In genomic region chr16:28151180-28151579, GRCh38 we compare ENCODE assay signal across 22 cellular contexts.
DNase-seq lines count a peak whose midpoint lies in the region; ATAC-seq and TF ChIP-seq lines count a peak whose summit lies in the region.
"Had no signal": no experiment of that assay in that cellular context is flagged by ENCODE, and none has a peak within 500 bp of the region (broad histone marks: within the 10 kb centered on the region; RNA-seq: fewer than 3 reads in every experiment).

No MANE protein-coding gene starts in this region.

- intact Hi-C loops in CD4-positive, alpha-beta memory T cell (cut with micrococcal nuclease), result no loop called here
- intact Hi-C loops in activated T-helper 1 cell treated with anti-CD3 and anti-CD28 coated beads, Interleukin-12 subunit alpha, Interleukin-12 subunit beta, Interleukin-2, Interleukin-4 antibody, amounts not matched to agents 30 ng/mL and 10 ng/mL and 1 ng/mL, durations not matched to agents 14 hours and 24 hours and 36 hours (cut with micrococcal nuclease), result no loop called here
- intact Hi-C loops in left ventricle myocardium superior (cut with micrococcal nuclease), result loop anchor here (10.0 kb wide), 1 partner anchor 64 kb away; the partner anchor contains the start of gene XPO6

- peaks cover 63% of the 10 kb centered on the region for H3K36me3 Mint-ChIP-seq in T-helper 1 cell treated with Interleukin-12 subunit alpha and Interleukin-12 subunit beta and Interleukin-4 antibody, amounts not matched to agents 30 μg/mL and 1 μg/mL, for 36 hours (ENCODE audit: low read depth)
- peaks cover 81 to 88% of the 10 kb centered on the region in 2 donors for H3K36me3 Mint-ChIP-seq in CD4-positive, alpha-beta memory T cell
- peaks cover 66% of the 10 kb centered on the region for H3K36me3 Mint-ChIP-seq in activated T-helper 1 cell treated with anti-CD3 and anti-CD28 coated beads, Interleukin-12 subunit alpha, Interleukin-12 subunit beta, Interleukin-2, Interleukin-4 antibody, amounts not matched to agents 30 ng/mL and 10 ng/mL and 1 ng/mL, durations not matched to agents 14 hours and 24 hours and 36 hours (ENCODE audit: low read depth)
- H3K36me3 Mint-ChIP-seq in memory B cell, result peaks cover 43% of the 10 kb centered on the region

- no peak overlapping the region for H3K4me3 ChIP-seq in CD4-positive, alpha-beta memory T cell (ENCODE audit: low read length in 2 of 2)
- H3K4me3 ChIP-seq in gastroesophageal sphincter, result no peak overlapping the region
- H3K4me3 ChIP-seq: mucosa of descending colon, smooth muscle cell had no signal

- H3K9me3 Mint-ChIP-seq in T-helper 1 cell treated with Interleukin-12 subunit alpha and Interleukin-12 subunit beta and Interleukin-4 antibody, amounts not matched to agents 30 μg/mL and 1 μg/mL, for 36 hours, result no peaks in the 10 kb centered on the region
- no peaks in the 10 kb centered on the region for H3K9me3 Mint-ChIP-seq in CD4-positive, alpha-beta memory T cell
- no peaks in the 10 kb centered on the region for H3K9me3 Mint-ChIP-seq in activated T-helper 1 cell treated with anti-CD3 and anti-CD28 coated beads, Interleukin-12 subunit alpha, Interleukin-12 subunit beta, Interleukin-2, Interleukin-4 antibody, amounts not matched to agents 30 ng/mL and 10 ng/mL and 1 ng/mL, durations not matched to agents 14 hours and 24 hours and 36 hours
- H3K9me3 Mint-ChIP-seq in memory B cell, result no peaks in the 10 kb centered on the region
- H3K9me3 Mint-ChIP-seq: activated B cell treated with CpG ODN at 0.5 μM for 24 hours, type B pancreatic cell had no signal

- CTCF ChIA-PET in CD4-positive, alpha-beta memory T cell (lab: Charles Lee; ENCODE audit: partially characterized antibody), result interaction anchor here (0.7 to 6.5 kb wide), 9 partner anchors 9 to 71 kb away, joined by 3 to 51 read pairs (median 4); no protein-coding TSS in a partner anchor

- no peak overlapping the region for H3K4me3 Mint-ChIP-seq in T-helper 1 cell treated with Interleukin-12 subunit alpha and Interleukin-12 subunit beta and Interleukin-4 antibody, amounts not matched to agents 30 μg/mL and 1 μg/mL, for 36 hours
- H3K4me3 Mint-ChIP-seq in CD4-positive, alpha-beta memory T cell, result peak overlapping the region in 1 of 8 donors; percentile 7
- H3K4me3 Mint-ChIP-seq in activated T-helper 1 cell treated with anti-CD3 and anti-CD28 coated beads, Interleukin-12 subunit alpha, Interleukin-12 subunit beta, Interleukin-2, Interleukin-4 antibody, amounts not matched to agents 30 ng/mL and 10 ng/mL and 1 ng/mL, durations not matched to agents 14 hours and 24 hours and 36 hours, result no peak overlapping the region
- no peak overlapping the region for H3K4me3 Mint-ChIP-seq in memory B cell
- H3K4me3 Mint-ChIP-seq: activated B cell treated with CpG ODN at 0.5 μM for 24 hours, type B pancreatic cell had no signal

- TF ChIP-seq CTCF in gastroesophageal sphincter (IDR thresholded peaks at IDR 0.05), result no peak

- no peaks in the 10 kb centered on the region for H3K27me3 Mint-ChIP-seq in T-helper 1 cell treated with Interleukin-12 subunit alpha and Interleukin-12 subunit beta and Interleukin-4 antibody, amounts not matched to agents 30 μg/mL and 1 μg/mL, for 36 hours (ENCODE audit: low read depth)
- H3K27me3 Mint-ChIP-seq in CD4-positive, alpha-beta memory T cell, result no peaks in the 10 kb centered on the region
- H3K27me3 Mint-ChIP-seq in activated T-helper 1 cell treated with anti-CD3 and anti-CD28 coated beads, Interleukin-12 subunit alpha, Interleukin-12 subunit beta, Interleukin-2, Interleukin-4 antibody, amounts not matched to agents 30 ng/mL and 10 ng/mL and 1 ng/mL, durations not matched to agents 14 hours and 24 hours and 36 hours (ENCODE audit: insufficient read depth), result no peaks in the 10 kb centered on the region
- H3K27me3 Mint-ChIP-seq in memory B cell, result no peaks in the 10 kb centered on the region
- H3K27me3 Mint-ChIP-seq: activated B cell treated with CpG ODN at 0.5 μM for 24 hours, type B pancreatic cell had no signal

- TF ChIP-seq POLR2A in gastroesophageal sphincter (IDR thresholded peaks at IDR 0.05), result no peak

- H3K4me1 Mint-ChIP-seq in T-helper 1 cell treated with Interleukin-12 subunit alpha and Interleukin-12 subunit beta and Interleukin-4 antibody, amounts not matched to agents 30 μg/mL and 1 μg/mL, for 36 hours (ENCODE audit: low read depth), result peaks cover 55% of the 10 kb centered on the region
- peaks cover 53 to 81% (median 67%) of the 10 kb centered on the region in 4 donors for H3K4me1 Mint-ChIP-seq in CD4-positive, alpha-beta memory T cell
- peaks cover 78% of the 10 kb centered on the region for H3K4me1 Mint-ChIP-seq in activated T-helper 1 cell treated with anti-CD3 and anti-CD28 coated beads, Interleukin-12 subunit alpha, Interleukin-12 subunit beta, Interleukin-2, Interleukin-4 antibody, amounts not matched to agents 30 ng/mL and 10 ng/mL and 1 ng/mL, durations not matched to agents 14 hours and 24 hours and 36 hours (ENCODE audit: low read depth)
- peaks cover 14% of the 10 kb centered on the region for H3K4me1 Mint-ChIP-seq in memory B cell

- DNase-seq in T-helper 1 cell (no peak), memory B cell (ENCODE audit: low spot score in 2 of 2) (no peak), left ventricle myocardium superior (no peak)
- no peak for DNase-seq in CD4-positive, alpha-beta memory T cell
- no peak for DNase-seq in activated T-helper 1 cell treated with anti-CD3 and anti-CD28 coated beads, Interleukin-12 subunit alpha, Interleukin-12 subunit beta, Interleukin-2, Interleukin-4 antibody, amounts not matched to agents 30 ng/mL and 10 ng/mL and 1 ng/mL, durations not matched to agents 14 hours and 24 hours and 36 hours (ENCODE audit: low spot score)
- DNase-seq: activated B cell treated with CpG ODN at 0.5 μM for 24 hours; activated CD8-positive, alpha-beta memory T cell treated with anti-CD3 and anti-CD28 coated beads, Interleukin-2, amount 50 U/mL, for 4 hours; brain microvascular endothelial cell; HCEC 1CT; Karpas-422; mucosa of descending colon; NCI-H1048; NCI-H2029; NK-92 treated with Interleukin-12 subunit alpha and Interleukin-12 subunit beta, amount 100 ng/mL, for 24 hours; stimulated activated CD4-positive, alpha-beta T cell treated with anti-CD3 and anti-CD28 coated beads, Interleukin-2, amount 100 ng/mL, for 48 hours had no signal

- peaks cover 69% of the 10 kb centered on the region for H3K36me3 ChIP-seq in CD4-positive, alpha-beta memory T cell (ENCODE audit: insufficient read depth, low read length)
- H3K36me3 ChIP-seq in gastroesophageal sphincter, result peaks cover 0 to 94% of the 10 kb centered on the region in 2 donors

- TF ChIP-seq EP300 in gastroesophageal sphincter (IDR thresholded peaks at IDR 0.05), result no peak

- WGBS in gastroesophageal sphincter (ENCODE audit: low coverage in 1 of 2), 2 donors, result 83 to 85% methylated on average over 3 to 5 of the region's 7 CpGs

- no peaks in the 10 kb centered on the region for H3K9me3 ChIP-seq in CD4-positive, alpha-beta memory T cell (ENCODE audit: control insufficient read depth in 1 of 2, low read length in 2 of 2)
- no peaks in the 10 kb centered on the region for H3K9me3 ChIP-seq in gastroesophageal sphincter
- H3K9me3 ChIP-seq: mucosa of descending colon had no signal

- peaks cover 48% of the 10 kb centered on the region for H3K4me1 ChIP-seq in CD4-positive, alpha-beta memory T cell (ENCODE audit: insufficient read depth, low read length)
- no peaks in the 10 kb centered on the region for H3K4me1 ChIP-seq in gastroesophageal sphincter

- no peak for ATAC-seq in memory B cell (ENCODE audit: low read depth)
- ATAC-seq in HG02571 (IDR thresholded peaks at IDR 0.05; ENCODE audit: unreplicated experiment), result no peak
- no peak for ATAC-seq in gastroesophageal sphincter
- ATAC-seq in left ventricle myocardium superior, result no peak
- ATAC-seq: mucosa of descending colon, Panc1 had no signal

- no peak overlapping the region for H3K27ac ChIP-seq in CD4-positive, alpha-beta memory T cell (ENCODE audit: low read depth, low read length)
- no peak overlapping the region for H3K27ac ChIP-seq in gastroesophageal sphincter
- H3K27ac ChIP-seq: 22Rv1, brain microvascular endothelial cell had no signal

- peak overlapping the region; percentile 18 for H3K27ac Mint-ChIP-seq in T-helper 1 cell treated with Interleukin-12 subunit alpha and Interleukin-12 subunit beta and Interleukin-4 antibody, amounts not matched to agents 30 μg/mL and 1 μg/mL, for 36 hours
- H3K27ac Mint-ChIP-seq in CD4-positive, alpha-beta memory T cell, result peak overlapping the region; percentile 81 to 90 (median 86)
- peak overlapping the region; percentile 35 for H3K27ac Mint-ChIP-seq in activated T-helper 1 cell treated with anti-CD3 and anti-CD28 coated beads, Interleukin-12 subunit alpha, Interleukin-12 subunit beta, Interleukin-2, Interleukin-4 antibody, amounts not matched to agents 30 ng/mL and 10 ng/mL and 1 ng/mL, durations not matched to agents 14 hours and 24 hours and 36 hours
- peak overlapping the region; percentile 38 for H3K27ac Mint-ChIP-seq in memory B cell
- H3K27ac Mint-ChIP-seq: type B pancreatic cell had no signal

- H3K27me3 ChIP-seq in CD4-positive, alpha-beta memory T cell (ENCODE audit: insufficient read depth, low read length), result no peaks in the 10 kb centered on the region
- no peaks in the 10 kb centered on the region for H3K27me3 ChIP-seq in gastroesophageal sphincter
- H3K27me3 ChIP-seq: brain microvascular endothelial cell had no signal

- POLR2A ChIA-PET in CD4-positive, alpha-beta memory T cell (lab: Charles Lee; ENCODE audit: partially characterized antibody), result interaction anchor here (0.8 to 4.4 kb wide), 9 partner anchors 9 to 59 kb away, joined by 3 to 37 read pairs (median 6); no protein-coding TSS in a partner anchor

Comparison
In these comparisons a context has a peak if more than half of its experiments do, and no peak if none do; other contexts are left out.
1. H3K27ac Mint-ChIP-seq: peak in every context shown above with its lines; median percentile 86 in CD4-positive, alpha-beta memory T cell; 38 in memory B cell; 35 in activated T-helper 1 cell treated with anti-CD3 and anti-CD28 coated beads, Interleukin-12 subunit alpha, Interleukin-12 subunit beta, Interleukin-2, Interleukin-4 antibody, amounts not matched to agents 30 ng/mL and 10 ng/mL and 1 ng/mL, durations not matched to agents 14 hours and 24 hours and 36 hours; 18 in T-helper 1 cell treated with Interleukin-12 subunit alpha and Interleukin-12 subunit beta and Interleukin-4 antibody, amounts not matched to agents 30 μg/mL and 1 μg/mL, for 36 hours.